1 cellular context compared by ENCODE assay signal in genomic region chr1:243483952-243484351, GRCh38.
TF ChIP-seq lines count a peak whose summit lies in the region.

No MANE protein-coding gene starts in this region.

TF ChIP-seq in GM23338, 12 proteins besides CTCF, POLR2A, EP300 and RAD21 (continued from another document):
- no peak for TF ChIP-seq ZNF462 (CRISPR knock-in tag; IDR thresholded peaks at IDR 0.05)
